Comparison of ENCODE assay signal across 10 cellular contexts in the genomic region with DNA sequence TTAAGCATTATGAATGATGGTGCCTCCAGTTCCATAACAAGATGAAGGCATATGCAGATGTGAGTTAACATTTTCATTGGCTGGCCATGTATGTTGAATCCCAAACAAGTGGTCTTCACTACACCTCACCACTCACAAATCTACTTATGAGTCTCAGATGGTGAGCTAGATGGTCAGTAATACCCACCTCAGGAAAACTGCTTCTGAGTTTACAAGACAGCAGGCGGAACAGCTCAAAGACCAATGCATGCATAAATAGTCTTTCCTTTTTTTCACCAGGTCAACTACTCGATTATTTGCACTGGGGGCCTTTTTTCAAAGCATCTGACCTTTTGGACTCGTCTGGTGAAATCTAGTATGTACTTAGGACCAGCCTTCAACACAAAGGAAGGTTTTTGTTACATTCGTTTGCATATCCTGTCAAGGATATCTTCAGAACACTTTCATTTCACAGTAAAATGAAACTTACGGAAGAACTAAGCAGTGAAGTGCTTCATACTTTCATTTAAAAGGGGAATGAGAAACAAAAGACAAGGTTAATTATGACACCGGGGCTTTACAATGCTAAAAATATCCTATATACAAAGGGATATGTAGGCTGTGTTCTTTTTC. TPM values are rescaled to one million over a fixed set of nuclear protein-coding genes. Genes with fewer than 3 reads are reported as not detected.
DNase-seq lines count a peak whose midpoint lies in the region; ATAC-seq, FAIRE-seq and TF ChIP-seq lines count a peak whose summit lies in the region.
"Had no signal": no experiment of that assay in that cellular context is flagged by ENCODE, and none has a peak within 500 bp of the region (broad histone marks: within the 10 kb centered on the region; RNA-seq: fewer than 3 reads in every experiment).

No MANE protein-coding gene starts in this region.

- TF ChIP-seq CTCF in endodermal cell (conservative IDR thresholded peaks at IDR 0.05) (no peak), D721Med (IDR thresholded peaks at IDR 0.05; ENCODE audit: insufficient read depth, missing control alignments) (no peak), uterus (IDR thresholded peaks at IDR 0.05) (no peak)

- no peak for TF ChIP-seq POLR2A in uterus (IDR thresholded peaks at IDR 0.05)

- 50 to 78% methylated on average over 2 to 5 of the region's 6 CpGs for WGBS in endodermal cell (ENCODE audit: insufficient coverage in 1 of 2, insufficient read length in 1 of 2), 2 experiments
- WGBS in aorta, 2 donors = 26 to 38% methylated on average over 6 of the region's 6 CpGs

- H3K27me3 Mint-ChIP-seq in endodermal cell (ENCODE audit: insufficient read depth) = no peaks in the 10 kb centered on the region

- no peak overlapping the region for H3K4me3 ChIP-seq in endodermal cell (ENCODE audit: low read length)
- no peak overlapping the region for H3K4me3 ChIP-seq in aorta (ENCODE audit: low read length in 2 of 2)
- H3K4me3 ChIP-seq in uterus = no peak overlapping the region

- H3K9ac ChIP-seq in endodermal cell (ENCODE audit: extremely low read depth, low read length, poor library complexity, severe bottlenecking) = no peak overlapping the region

- H3K27ac Mint-ChIP-seq in endodermal cell = no peak overlapping the region
- H3K27ac Mint-ChIP-seq: nephron had no signal

- H3K9me3 ChIP-seq in endodermal cell (ENCODE audit: control insufficient read depth, low read length) (no peaks in the 10 kb centered on the region), aorta (ENCODE audit: control insufficient read depth, low read length) (no peaks in the 10 kb centered on the region), uterus (no peaks in the 10 kb centered on the region)
- H3K9me3 ChIP-seq: esophagus muscularis mucosa had no signal

- no peaks in the 10 kb centered on the region for H3K4me1 Mint-ChIP-seq in endodermal cell
- H3K4me1 Mint-ChIP-seq: nephron had no signal

- no peak overlapping the region for H3K4me3 Mint-ChIP-seq in endodermal cell
- H3K4me3 Mint-ChIP-seq: nephron had no signal

- H3K36me3 Mint-ChIP-seq in endodermal cell (ENCODE audit: low read depth) = no peaks in the 10 kb centered on the region

- peaks cover 45% of the 10 kb centered on the region for H3K9me3 Mint-ChIP-seq in endodermal cell

- DNase-seq in endodermal cell = no peak
- DNase-seq in mucosa of gallbladder (ENCODE audit: low spot score) = no peak
- no peak for DNase-seq in D721Med (ENCODE audit: insufficient read length, low spot score)
- no peak for DNase-seq in aorta
- no peak for DNase-seq in uterus

- no peaks in the 10 kb centered on the region for H3K27me3 ChIP-seq in endodermal cell (ENCODE audit: control insufficient read depth, insufficient read depth, low read length, poor library complexity, severe bottlenecking)
- H3K27me3 ChIP-seq in aorta (ENCODE audit: control insufficient read depth in 1 of 2, insufficient read depth in 2 of 2, low read length in 1 of 2) = no peaks in the 10 kb centered on the region
- peaks cover 0 to 5% of the 10 kb centered on the region in 2 donors for H3K27me3 ChIP-seq in uterus

- no peak for FAIRE-seq in D721Med (lab: Jason Lieb, UNC)

- H3K36me3 ChIP-seq in endodermal cell (ENCODE audit: control insufficient read depth, insufficient read depth, low read length) = no peaks in the 10 kb centered on the region
- no peaks in the 10 kb centered on the region for H3K36me3 ChIP-seq in aorta (ENCODE audit: control insufficient read depth in 1 of 2, insufficient read depth in 2 of 2, low read length in 1 of 2)
- H3K36me3 ChIP-seq in uterus = no peaks in the 10 kb centered on the region
- H3K36me3 ChIP-seq: esophagus muscularis mucosa had no signal

- intact Hi-C loops in aorta (cut with DNase I) = no loop called here
- intact Hi-C loops in uterus (cut with DNase I; ENCODE audit: low total_unique reads) = no loop called here

- peak overlapping the region; percentile 38 for H3K27ac ChIP-seq in endodermal cell (ENCODE audit: low read depth, low read length)
- no peak overlapping the region for H3K27ac ChIP-seq in aorta (ENCODE audit: low read depth in 1 of 2, low read length in 2 of 2)
- H3K27ac ChIP-seq in uterus = no peak overlapping the region

- H3K4me1 ChIP-seq in endodermal cell (ENCODE audit: control insufficient read depth, insufficient read depth, low read length) = no peaks in the 10 kb centered on the region
- H3K4me1 ChIP-seq in aorta (ENCODE audit: control insufficient read depth in 1 of 2, insufficient read depth in 2 of 2, low read length in 2 of 2) = no peaks in the 10 kb centered on the region
- H3K4me1 ChIP-seq in uterus = no peaks in the 10 kb centered on the region

- ATAC-seq in GM18517 (IDR thresholded peaks at IDR 0.05; ENCODE audit: unreplicated experiment) (peak; percentile 89), GM21381 (IDR thresholded peaks at IDR 0.05; ENCODE audit: unreplicated experiment) (peak; percentile 98), HG03196 (IDR thresholded peaks at IDR 0.05; ENCODE audit: unreplicated experiment) (peak; percentile 92), aorta (ENCODE audit: low FRiP score) (no peak)

RNA-seq across cellular contexts. Expression of gene TLR7, which starts 23.1 kb away (rescaled TPM):
- total RNA-seq in endodermal cell = not detected
- polyA plus RNA-seq in endodermal cell (2013, experiment 1 of 2) = not detected
- polyA plus RNA-seq in endodermal cell (2013, experiment 2 of 2) = not detected
- 4.3 TPM for total RNA-seq in mucosa of gallbladder
- total RNA-seq in aorta = 1 to 10 TPM in 1 of 2 donors, under 1 TPM in 1; 0.91 to 6.4 TPM
- 1 to 10 TPM in 1 of 2 donors, under 1 TPM in 1; 0.08 to 1.8 TPM for polyA plus RNA-seq in aorta
- total RNA-seq in uterus = 1 to 10 TPM in 1 of 4 donors, under 1 TPM in 2, not detected in 1; 0.29 to 2.2 (median 0.40) TPM

RNA-seq across cellular contexts. Expression of gene PRPS2, which starts 52.6 kb away (rescaled TPM):
- 10 to 100 TPM; 12.4 to 17.2 TPM for total RNA-seq in endodermal cell
- polyA plus RNA-seq in endodermal cell (2013, experiment 1 of 2) = 22.2 TPM
- 22.5 TPM for polyA plus RNA-seq in endodermal cell (2013, experiment 2 of 2)
- total RNA-seq in mucosa of gallbladder = 53.3 TPM
- 10 to 100 TPM; 22.3 to 23.4 TPM for total RNA-seq in aorta
- polyA plus RNA-seq in aorta = 10 to 100 TPM; 15.0 to 17.5 TPM
- 10 to 100 TPM; 12.8 to 67.9 (median 32.4) TPM for total RNA-seq in uterus
